Comparison of ENCODE assay signal across 15 cellular contexts in the genomic region with DNA sequence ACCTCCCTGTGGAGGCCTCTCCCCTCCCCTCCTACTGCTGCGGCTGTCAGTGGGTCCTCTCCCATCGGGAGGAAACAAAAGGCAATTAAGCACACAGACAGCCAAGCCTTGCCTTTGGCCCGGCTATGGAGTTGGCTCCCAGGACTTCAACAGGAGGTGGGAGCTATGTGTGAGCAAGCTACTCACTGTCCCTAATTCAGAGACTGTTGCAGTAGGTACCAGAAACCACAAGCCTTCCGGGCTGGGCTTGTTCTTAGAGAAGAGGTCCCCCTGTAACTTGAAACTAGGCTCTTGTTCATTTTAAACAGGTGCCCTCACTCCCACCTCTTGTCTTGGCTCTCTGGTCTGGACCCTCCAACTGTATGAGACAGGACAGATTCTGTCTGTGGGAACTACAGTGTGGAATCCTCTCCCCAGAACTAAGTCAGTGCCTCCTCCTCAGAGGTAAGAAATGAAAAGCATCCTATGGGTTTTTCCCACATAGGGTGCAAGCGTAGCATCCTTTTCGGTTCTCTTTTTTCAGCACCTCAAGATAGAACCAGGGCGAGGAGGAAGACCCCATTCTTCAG.
DNase-seq lines count a peak whose midpoint lies in the region; ATAC-seq and TF ChIP-seq lines count a peak whose summit lies in the region.
"Had no signal": no experiment of that assay in that cellular context is flagged by ENCODE, and none has a peak within 500 bp of the region (broad histone marks: within the 10 kb centered on the region; RNA-seq: fewer than 3 reads in every experiment).

No MANE protein-coding gene starts in this region.

- no peak overlapping the region for H3K56ac ChIP-seq in mesendoderm (ENCODE audit: low read length)

- H3K36me3 ChIP-seq in mesendoderm (ENCODE audit: control insufficient read depth, insufficient read depth, low read length) = no peaks in the 10 kb centered on the region
- H3K36me3 ChIP-seq: adrenal gland, spleen had no signal

- H3K23ac ChIP-seq in mesendoderm (ENCODE audit: low read length) = no peak overlapping the region

- peaks cover 11% of the 10 kb centered on the region for H3K27me3 Mint-ChIP-seq in osteocyte (ENCODE audit: unreplicated experiment)

- no peak overlapping the region for H2BK5ac ChIP-seq in mesendoderm (ENCODE audit: low read length)

- no peak overlapping the region for H3K18ac ChIP-seq in mesendoderm (ENCODE audit: low read length)

- no peak overlapping the region for H3K4me2 ChIP-seq in mesendoderm (ENCODE audit: low read length)

- no peaks in the 10 kb centered on the region for H3K4me1 ChIP-seq in mesendoderm (ENCODE audit: control insufficient read depth, low read depth, low read length)
- H3K4me1 ChIP-seq: adrenal gland, Caco-2 had no signal

- peaks cover 10% of the 10 kb centered on the region for H3K4me1 Mint-ChIP-seq in osteocyte (ENCODE audit: unreplicated experiment)
- H3K4me1 Mint-ChIP-seq: stimulated activated effector memory CD8-positive, alpha-beta T cell treated with anti-CD3 and anti-CD28 coated beads, Interleukin-12 subunit alpha, Interleukin-12 subunit beta, amount 100 ng/mL, for 72 hours had no signal

- H3K36me3 Mint-ChIP-seq in osteocyte (ENCODE audit: unreplicated experiment) = peaks cover 6% of the 10 kb centered on the region
- H3K36me3 Mint-ChIP-seq: stimulated activated effector memory CD8-positive, alpha-beta T cell treated with anti-CD3 and anti-CD28 coated beads, Interleukin-12 subunit alpha, Interleukin-12 subunit beta, amount 100 ng/mL, for 72 hours had no signal

- peak; percentile 85 for ATAC-seq in GM18868 (IDR thresholded peaks at IDR 0.05; ENCODE audit: unreplicated experiment)
- peak; percentile 74 for ATAC-seq in GM21825 (IDR thresholded peaks at IDR 0.05; ENCODE audit: unreplicated experiment)
- peak; percentile 62 for ATAC-seq in HG03565 (IDR thresholded peaks at IDR 0.05; ENCODE audit: unreplicated experiment)
- ATAC-seq: stimulated activated effector memory CD8-positive, alpha-beta T cell treated with anti-CD3 and anti-CD28 coated beads, Interleukin-12 subunit alpha, Interleukin-12 subunit beta, amount 100 ng/mL, for 72 hours had no signal

- no peaks in the 10 kb centered on the region for H3K79me1 ChIP-seq in mesendoderm (ENCODE audit: low read length)

- no peaks in the 10 kb centered on the region for H3K27me3 ChIP-seq in mesendoderm (ENCODE audit: insufficient read depth, low read length, poor library complexity)
- H3K27me3 ChIP-seq: adrenal gland had no signal

- H3K27ac ChIP-seq in mesendoderm (ENCODE audit: low read depth, low read length) = no peak overlapping the region
- H3K27ac ChIP-seq: adrenal gland, RWPE1, spleen had no signal

- no peak overlapping the region for H3K27ac Mint-ChIP-seq in osteocyte (ENCODE audit: unreplicated experiment)
- H3K27ac Mint-ChIP-seq: stimulated activated effector memory CD8-positive, alpha-beta T cell treated with anti-CD3 and anti-CD28 coated beads, Interleukin-12 subunit alpha, Interleukin-12 subunit beta, amount 100 ng/mL, for 72 hours had no signal

- no peak overlapping the region for H3K4me3 Mint-ChIP-seq in osteocyte (ENCODE audit: unreplicated experiment)
- H3K4me3 Mint-ChIP-seq: stimulated activated effector memory CD8-positive, alpha-beta T cell treated with anti-CD3 and anti-CD28 coated beads, Interleukin-12 subunit alpha, Interleukin-12 subunit beta, amount 100 ng/mL, for 72 hours had no signal

- no peak overlapping the region for H4K8ac ChIP-seq in mesendoderm (ENCODE audit: low read depth, low read length)

- H3K4me3 ChIP-seq in mesendoderm (ENCODE audit: low read length) = no peak overlapping the region
- H3K4me3 ChIP-seq: adrenal gland, spleen had no signal

- TF ChIP-seq CTCF in osteocyte (IDR thresholded peaks at IDR 0.05) = no peak

- H3K9ac ChIP-seq in mesendoderm (ENCODE audit: low read length) = no peak overlapping the region

- H2BK15ac ChIP-seq in mesendoderm (replicated peaks; ENCODE audit: low read depth) = no peak overlapping the region

- no peak overlapping the region for H2AK5ac ChIP-seq in mesendoderm (ENCODE audit: low read length)

- H3K79me2 ChIP-seq in mesendoderm (ENCODE audit: control insufficient read depth, insufficient read depth, low read length) = no peaks in the 10 kb centered on the region

- DNase-seq in mesendoderm (peak; percentile 70), AML-193 (lab: John Stamatoyannopoulos, UW) (no peak), NCI-H524 treated with DMSO at 0.1 percent for 48 hours (lab: John Stamatoyannopoulos, UW) (no peak), osteocyte (ENCODE audit: extremely low spot score, unreplicated experiment) (no peak), NCI-H146 treated with DMSO at 0.1 percent for 48 hours (lab: John Stamatoyannopoulos, UW; ENCODE audit: unreplicated experiment) (no peak)
- DNase-seq: adrenal gland, Caco-2, hypothalamus, NCI-H1105 treated with DMSO at 0.1 percent for 48 hours, spleen had no signal

- no peak overlapping the region for H2BK120ac ChIP-seq in mesendoderm (ENCODE audit: low read depth, low read length)

- H3K4ac ChIP-seq in mesendoderm (ENCODE audit: low read depth, low read length) = no peak overlapping the region

- no peak overlapping the region for H4K5ac ChIP-seq in mesendoderm (ENCODE audit: low read length)

- no peaks in the 10 kb centered on the region for H3K9me3 Mint-ChIP-seq in osteocyte (ENCODE audit: unreplicated experiment)
- H3K9me3 Mint-ChIP-seq: stimulated activated effector memory CD8-positive, alpha-beta T cell treated with anti-CD3 and anti-CD28 coated beads, Interleukin-12 subunit alpha, Interleukin-12 subunit beta, amount 100 ng/mL, for 72 hours had no signal

- no CpG with 5 or more reads among the region's 7 CpGs for WGBS in mesendoderm (ENCODE audit: extremely low coverage, insufficient coverage, low lambda C conversion rate)
